Comparison of ENCODE assay signal across 25 cellular contexts in genomic region chr21:39483917-39484316, GRCh38. TPM values are rescaled to one million over a fixed set of nuclear protein-coding genes. Genes with fewer than 3 reads are reported as not detected.
A peak's percentile ranks its signal among the peaks of the same experiment; 100 is the strongest.
DNase-seq lines count a peak whose midpoint lies in the region; ATAC-seq and TF ChIP-seq lines count a peak whose summit lies in the region.
"Had no signal": no experiment of that assay in that cellular context is flagged by ENCODE, and none has a peak within 500 bp of the region (broad histone marks: within the 10 kb centered on the region; RNA-seq: fewer than 3 reads in every experiment).

No MANE protein-coding gene starts in this region.

- CTCF ChIA-PET in IMR-90 (lab: Yijun Ruan, JAX) = interaction anchor here (0.6 to 0.7 kb wide), 2 partner anchors 30 to 33 kb away, joined by 3 read pairs; no protein-coding TSS in a partner anchor
- CTCF ChIA-PET in activated naive CD4-positive, alpha-beta T cell treated with anti-CD3 and anti-CD28 coated beads, Interleukin-2, amount 10 ng/mL, durations not matched to agents 7 days and 5 days (lab: Charles Lee) = no interaction called here

- no peak for TF ChIP-seq POLR2A in IMR-90 (IDR thresholded peaks at IDR 0.05; ENCODE audit: low read depth, low read length)

- H3K27ac Mint-ChIP-seq in activated naive CD4-positive, alpha-beta T cell treated with anti-CD3 and anti-CD28 coated beads, Interleukin-2, amount 10 ng/mL, durations not matched to agents 7 days and 5 days = no peak overlapping the region
- H3K27ac Mint-ChIP-seq: activated CD4-positive, alpha-beta memory T cell treated with anti-CD3 and anti-CD28 coated beads for 36 hours; CD8-positive, alpha-beta memory T cell; memory B cell had no signal

- POLR2A ChIA-PET in IMR-90 (lab: Charles Lee; ENCODE audit: unreplicated experiment) = no interaction called here

- TF ChIP-seq CTCF in IMR-90 (conservative IDR thresholded peaks at IDR 0.05; ENCODE audit: low read depth, low read length) (no peak), fibroblast of villous mesenchyme (IDR thresholded peaks at IDR 0.05; ENCODE audit: insufficient read depth, low read depth, low read length) (no peak)

- no peak overlapping the region for H3K18ac ChIP-seq in IMR-90 (ENCODE audit: low read depth, low read length)

- dilution Hi-C loops in IMR-90 (cut with HindIII; ENCODE audit: low sequenced_read_pairs, unreplicated experiment) = no loop called here

- H3K9me3 ChIP-seq in IMR-90 (ENCODE audit: control insufficient read depth, insufficient read depth, low read length) = no peaks in the 10 kb centered on the region
- H3K9me3 ChIP-seq: adrenal gland, thoracic aorta had no signal

- no peak overlapping the region for H3K4me2 ChIP-seq in IMR-90 (ENCODE audit: low read depth, low read length)

- no peak overlapping the region for H2AFZ ChIP-seq in IMR-90 (replicated peaks; ENCODE audit: low read length, poor library complexity)

- H2AK9ac ChIP-seq in IMR-90 (replicated peaks; ENCODE audit: low read depth, low read length, poor library complexity) = no peak overlapping the region

- BruUV-seq in IMR-90 (replicated peaks; lab: Mats Ljungman, UMichigan) = no TSS peak

- H3K4me3 Mint-ChIP-seq in activated naive CD4-positive, alpha-beta T cell treated with anti-CD3 and anti-CD28 coated beads, Interleukin-2, amount 10 ng/mL, durations not matched to agents 7 days and 5 days = no peak overlapping the region
- H3K4me3 Mint-ChIP-seq: activated CD4-positive, alpha-beta memory T cell treated with anti-CD3 and anti-CD28 coated beads for 36 hours; CD8-positive, alpha-beta memory T cell; central memory CD8-positive, alpha-beta T cell; memory B cell had no signal

- no peak overlapping the region for H2BK15ac ChIP-seq in IMR-90 (ENCODE audit: low read depth, low read length)

- H3K27me3 ChIP-seq in IMR-90 (ENCODE audit: control insufficient read depth, insufficient read depth, low read length) = no peaks in the 10 kb centered on the region
- H3K27me3 ChIP-seq: adrenal gland had no signal

- WGBS in IMR-90 (ENCODE audit: extremely low coverage in 2 of 2, insufficient read length in 1 of 2), 2 experiments = no CpG with 5 or more reads among the region's 1 CpG

- no peak for TF ChIP-seq RAD21 in IMR-90 (IDR thresholded peaks at IDR 0.05; ENCODE audit: low read length)

- no peak overlapping the region for H4K91ac ChIP-seq in IMR-90 (ENCODE audit: insufficient read depth, low read depth, low read length)

- no peaks in the 10 kb centered on the region for H3K9me1 ChIP-seq in IMR-90 (ENCODE audit: insufficient read depth, low read length)

- in situ Hi-C loops in IMR-90 (cut with MboI; ENCODE audit: low sequenced_read_pairs) (no loop called here), G401 (cut with HindIII; ENCODE audit: low sequenced_read_pairs) (no loop called here), ACHN (cut with HindIII; ENCODE audit: low pct_ligation_motif_present, low pct_unique_long_range_greater_than_20kb, low sequenced_read_pairs) (no loop called here)

- H2BK20ac ChIP-seq in IMR-90 (ENCODE audit: low read depth, low read length) = no peak overlapping the region

- H3K56ac ChIP-seq in IMR-90 (ENCODE audit: extremely low read depth, insufficient read depth, low read length) = no peak overlapping the region

- H3K4ac ChIP-seq in IMR-90 (ENCODE audit: low read depth, low read length) = no peak overlapping the region

- no peak overlapping the region for H2BK120ac ChIP-seq in IMR-90 (ENCODE audit: low read depth, low read length)

- intact Hi-C loops in IMR-90 (cut with micrococcal nuclease) = no loop called here

- H3K14ac ChIP-seq in IMR-90 (replicated peaks; ENCODE audit: low read depth, low read length) = no peak overlapping the region

- H3K27me3 Mint-ChIP-seq in activated naive CD4-positive, alpha-beta T cell treated with anti-CD3 and anti-CD28 coated beads, Interleukin-2, amount 10 ng/mL, durations not matched to agents 7 days and 5 days = no peaks in the 10 kb centered on the region
- H3K27me3 Mint-ChIP-seq: activated CD4-positive, alpha-beta memory T cell treated with anti-CD3 and anti-CD28 coated beads for 36 hours had no signal

- H3K23ac ChIP-seq in IMR-90 (ENCODE audit: low read depth, low read length) = no peak overlapping the region

- ATAC-seq in IMR-90 (ENCODE audit: low read depth) = peak; percentile 32; the same call in 1 of the 2 replicates

- H3K4me3 ChIP-seq in IMR-90 (ENCODE audit: insufficient read depth, low read depth, low read length) (no peak overlapping the region), fibroblast of villous mesenchyme (ENCODE audit: low read depth, low read length) (no peak overlapping the region)
- H3K4me3 ChIP-seq: adrenal gland, thoracic aorta had no signal

- H2AK5ac ChIP-seq in IMR-90 (ENCODE audit: low read depth, low read length) = no peak overlapping the region

- H2BK5ac ChIP-seq in IMR-90 (ENCODE audit: low read depth, low read length, poor library complexity, severe bottlenecking) = no peak overlapping the region

- H3K9ac ChIP-seq in IMR-90 (ENCODE audit: low read depth, low read length) = no peak overlapping the region

- no peak overlapping the region for H4K8ac ChIP-seq in IMR-90 (ENCODE audit: low read depth in 2 of 2, low read length in 2 of 2)

- no peak overlapping the region for H4K5ac ChIP-seq in IMR-90 (ENCODE audit: low read depth, low read length)

- no peaks in the 10 kb centered on the region for H3K36me3 Mint-ChIP-seq in activated naive CD4-positive, alpha-beta T cell treated with anti-CD3 and anti-CD28 coated beads, Interleukin-2, amount 10 ng/mL, durations not matched to agents 7 days and 5 days
- H3K36me3 Mint-ChIP-seq: activated CD4-positive, alpha-beta memory T cell treated with anti-CD3 and anti-CD28 coated beads for 36 hours had no signal

- H3K36me3 ChIP-seq in IMR-90 (ENCODE audit: control insufficient read depth, insufficient read depth, low read length) = no peaks in the 10 kb centered on the region
- H3K36me3 ChIP-seq: adrenal gland, thoracic aorta had no signal

- no peaks in the 10 kb centered on the region for H3K79me1 ChIP-seq in IMR-90 (ENCODE audit: low read depth in 1 of 2, low read length in 2 of 2)

- H4K20me1 ChIP-seq in IMR-90 (ENCODE audit: insufficient read depth, low read length) = no peaks in the 10 kb centered on the region

- no peaks in the 10 kb centered on the region for H3K4me1 Mint-ChIP-seq in activated naive CD4-positive, alpha-beta T cell treated with anti-CD3 and anti-CD28 coated beads, Interleukin-2, amount 10 ng/mL, durations not matched to agents 7 days and 5 days
- H3K4me1 Mint-ChIP-seq: CD8-positive, alpha-beta memory T cell; central memory CD8-positive, alpha-beta T cell; memory B cell had no signal

- H3K27ac ChIP-seq in IMR-90 (ENCODE audit: insufficient read depth, low read length) = no peak overlapping the region

- no peaks in the 10 kb centered on the region for H3K4me1 ChIP-seq in IMR-90 (ENCODE audit: control insufficient read depth, insufficient read depth, low read length)

- DNase-seq in IMR-90 (peak; percentile 52), astrocyte of the hippocampus (ENCODE audit: low read depth, low spot score) (peak; percentile 30), fibroblast of villous mesenchyme (ENCODE audit: low read depth) (peak; percentile 43), NCI-H1092 (lab: John Stamatoyannopoulos, UW) (no peak), G401 (ENCODE audit: low spot score) (no peak), ACHN (no peak)
- no peak for DNase-seq in activated naive CD4-positive, alpha-beta T cell treated with anti-CD3 and anti-CD28 coated beads, Interleukin-2, amount 10 ng/mL, durations not matched to agents 7 days and 5 days
- DNase-seq: activated CD4-positive, alpha-beta memory T cell treated with anti-CD3 and anti-CD28 coated beads for 36 hours; activated CD4-positive, CD25-positive, alpha-beta regulatory T cell; activated gamma-delta T cell; CD8-positive, alpha-beta memory T cell; DMS53; glutamatergic neuron; left cardiac atrium; NCI-H146; NCI-H2171; NCI-H526 treated with DMSO at 0.1 percent for 48 hours; occipital lobe; stimulated activated CD4-positive, alpha-beta T cell treated with anti-CD3 and anti-CD28 coated beads, Interleukin-2, amount 100 ng/mL, for 48 hours; stimulated activated naive CD4-positive, alpha-beta T cell; T1000 had no signal

- H3K9me3 Mint-ChIP-seq in activated naive CD4-positive, alpha-beta T cell treated with anti-CD3 and anti-CD28 coated beads, Interleukin-2, amount 10 ng/mL, durations not matched to agents 7 days and 5 days = no peaks in the 10 kb centered on the region
- H3K9me3 Mint-ChIP-seq: activated CD4-positive, alpha-beta memory T cell treated with anti-CD3 and anti-CD28 coated beads for 36 hours; CD8-positive, alpha-beta memory T cell; central memory CD8-positive, alpha-beta T cell; memory B cell had no signal

TF ChIP-seq in IMR-90, 13 proteins besides CTCF, POLR2A, EP300 and RAD21 (continues in another document):
- no peak for TF ChIP-seq BHLHE40 (IDR thresholded peaks at IDR 0.05; ENCODE audit: low read depth, low read length)
- TF ChIP-seq SMC3 (IDR thresholded peaks at IDR 0.05; ENCODE audit: low read depth, low read length) = no peak
- no peak for TF ChIP-seq CEBPB (IDR thresholded peaks at IDR 0.05; ENCODE audit: low read depth, low read length)
- TF ChIP-seq RFX5 (IDR thresholded peaks at IDR 0.05; ENCODE audit: low read depth, low read length) = no peak
- no peak for TF ChIP-seq MAFK (IDR thresholded peaks at IDR 0.05; ENCODE audit: low read depth, low read length)
- TF ChIP-seq, protein P1, sequence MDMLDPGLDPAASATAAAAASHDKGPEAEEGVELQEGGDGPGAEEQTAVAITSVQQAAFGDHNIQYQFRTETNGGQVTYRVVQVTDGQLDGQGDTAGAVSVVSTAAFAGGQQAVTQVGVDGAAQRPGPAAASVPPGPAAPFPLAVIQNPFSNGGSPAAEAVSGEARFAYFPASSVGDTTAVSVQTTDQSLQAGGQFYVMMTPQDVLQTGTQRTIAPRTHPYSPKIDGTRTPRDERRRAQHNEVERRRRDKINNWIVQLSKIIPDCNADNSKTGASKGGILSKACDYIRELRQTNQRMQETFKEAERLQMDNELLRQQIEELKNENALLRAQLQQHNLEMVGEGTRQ (IDR thresholded peaks at IDR 0.05; ENCODE audit: low read depth, low read length) = no peak
- TF ChIP-seq MXI1 (IDR thresholded peaks at IDR 0.05; ENCODE audit: borderline replicate concordance, low read depth, low read length) = no peak
- TF ChIP-seq MAZ (IDR thresholded peaks at IDR 0.05; ENCODE audit: borderline replicate concordance, low read depth, low read length) = no peak

RNA-seq across cellular contexts. Expression of gene SH3BGR, which starts 32.1 kb away (rescaled TPM):
- total RNA-seq in IMR-90 (2012; rRNA removed) = 1.1 and 1.6 TPM in 2 replicates
- 2.0 and 5.9 TPM in 2 replicates for polyA plus RNA-seq in IMR-90 (2012; rRNA removed)
- polyA plus RNA-seq in IMR-90 (2012; cell fraction: cytosol; rRNA removed) = 0.27 and 0.37 TPM in 2 replicates
- polyA plus RNA-seq in IMR-90 (2012; cell fraction: nucleus; rRNA removed; ENCODE audit: low replicate concordance) = 0.23 and 0.91 TPM in 2 replicates
- 2.2 and 2.6 TPM in 2 replicates for total RNA-seq in fibroblast of villous mesenchyme
- total RNA-seq in G401 (2014; rRNA removed; shearing (Covaris generic)) = 0.86 and 2.2 TPM in 2 replicates

RNA-seq across cellular contexts. Expression of gene LCA5L, which starts 38.3 kb away (rescaled TPM):
- total RNA-seq in IMR-90 (2012; rRNA removed) = 0.18 and 0.28 TPM in 2 replicates
- 0.06 and 0.26 TPM in 2 replicates for polyA plus RNA-seq in IMR-90 (2012; rRNA removed)
- 0.04 and 0.11 TPM in 2 replicates for polyA plus RNA-seq in IMR-90 (2012; cell fraction: cytosol; rRNA removed)
- polyA plus RNA-seq in IMR-90 (2012; cell fraction: nucleus; rRNA removed; ENCODE audit: low replicate concordance) = 0.08 and 0.21 TPM in 2 replicates
- total RNA-seq in fibroblast of villous mesenchyme = 0.86 and 0.97 TPM in 2 replicates
- total RNA-seq in G401 (2014; rRNA removed; shearing (Covaris generic)) = 0.18 and 5.0 TPM in 2 replicates
- total RNA-seq: occipital lobe had no signal

Comparison
In these comparisons a context has a peak if more than half of its experiments do, and no peak if none do; other contexts are left out.
1. DNase-seq: peak in IMR-90 (single experiment), astrocyte of the hippocampus (single experiment) and fibroblast of villous mesenchyme (single experiment); none in NCI-H1092 (single experiment), G401 (single experiment), ACHN (single experiment) and activated naive CD4-positive, alpha-beta T cell treated with anti-CD3 and anti-CD28 coated beads, Interleukin-2, amount 10 ng/mL, durations not matched to agents 7 days and 5 days (single experiment).